3 cellular contexts compared by ENCODE assay signal in the genomic region with DNA sequence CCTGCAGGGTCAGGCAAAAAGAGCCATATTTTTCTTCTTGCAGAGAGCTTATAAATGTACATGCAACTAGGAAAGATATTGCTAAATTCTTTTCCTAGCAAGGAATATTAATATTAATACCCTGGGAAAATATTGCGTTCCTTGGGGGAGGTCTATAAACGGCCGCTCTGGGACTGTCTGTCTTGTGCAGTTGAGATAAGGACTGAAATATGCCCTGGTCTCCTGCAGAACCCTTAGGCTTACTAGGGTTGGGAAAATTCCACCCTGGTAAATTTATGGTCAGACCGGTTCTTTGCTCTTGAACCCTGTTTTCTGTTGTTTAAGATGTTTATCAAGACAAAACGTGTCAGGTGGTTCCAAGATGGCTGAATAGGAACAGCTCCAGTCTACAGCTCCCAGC.
TF ChIP-seq lines count a peak whose summit lies in the region.

No MANE protein-coding gene starts in this region.

TF ChIP-seq in HCT116, 20 proteins besides CTCF, POLR2A, EP300 and RAD21:
- TF ChIP-seq CBX3 (IDR thresholded peaks at IDR 0.05; ENCODE audit: low read depth) (peak; percentile 72), ZNF274 (IDR thresholded peaks at IDR 0.05; ENCODE audit: low read depth, low read length) (no peak), EZH2phosphoT487 (IDR thresholded peaks at IDR 0.05; ENCODE audit: borderline replicate concordance) (no peak)

TF ChIP-seq in HEK293, 187 proteins besides CTCF, POLR2A, EP300 and RAD21:
- peak; percentile 83 for TF ChIP-seq SETDB1 (IDR thresholded peaks at IDR 0.05; ENCODE audit: insufficient read length, low read length)
- no peak for TF ChIP-seq ZNF629 (tag by site-specific recombination; IDR thresholded peaks at IDR 0.05)
- TF ChIP-seq ZNF624 (tag by site-specific recombination; IDR thresholded peaks at IDR 0.05) = no peak
- TF ChIP-seq ZNF626 (tag by site-specific recombination; IDR thresholded peaks at IDR 0.05) = 0 out of 2 replicates have a peak, but pooled peaks have one; percentile 9
- TF ChIP-seq ZNF202 (tag by site-specific recombination; IDR thresholded peaks at IDR 0.05; ENCODE audit: borderline replicate concordance) = no peak
- TF ChIP-seq ZNF350 (tag by site-specific recombination; IDR thresholded peaks at IDR 0.05) = no peak

TF ChIP-seq in K562, 482 proteins besides CTCF, POLR2A, EP300 and RAD21:
- TF ChIP-seq, protein P1, sequence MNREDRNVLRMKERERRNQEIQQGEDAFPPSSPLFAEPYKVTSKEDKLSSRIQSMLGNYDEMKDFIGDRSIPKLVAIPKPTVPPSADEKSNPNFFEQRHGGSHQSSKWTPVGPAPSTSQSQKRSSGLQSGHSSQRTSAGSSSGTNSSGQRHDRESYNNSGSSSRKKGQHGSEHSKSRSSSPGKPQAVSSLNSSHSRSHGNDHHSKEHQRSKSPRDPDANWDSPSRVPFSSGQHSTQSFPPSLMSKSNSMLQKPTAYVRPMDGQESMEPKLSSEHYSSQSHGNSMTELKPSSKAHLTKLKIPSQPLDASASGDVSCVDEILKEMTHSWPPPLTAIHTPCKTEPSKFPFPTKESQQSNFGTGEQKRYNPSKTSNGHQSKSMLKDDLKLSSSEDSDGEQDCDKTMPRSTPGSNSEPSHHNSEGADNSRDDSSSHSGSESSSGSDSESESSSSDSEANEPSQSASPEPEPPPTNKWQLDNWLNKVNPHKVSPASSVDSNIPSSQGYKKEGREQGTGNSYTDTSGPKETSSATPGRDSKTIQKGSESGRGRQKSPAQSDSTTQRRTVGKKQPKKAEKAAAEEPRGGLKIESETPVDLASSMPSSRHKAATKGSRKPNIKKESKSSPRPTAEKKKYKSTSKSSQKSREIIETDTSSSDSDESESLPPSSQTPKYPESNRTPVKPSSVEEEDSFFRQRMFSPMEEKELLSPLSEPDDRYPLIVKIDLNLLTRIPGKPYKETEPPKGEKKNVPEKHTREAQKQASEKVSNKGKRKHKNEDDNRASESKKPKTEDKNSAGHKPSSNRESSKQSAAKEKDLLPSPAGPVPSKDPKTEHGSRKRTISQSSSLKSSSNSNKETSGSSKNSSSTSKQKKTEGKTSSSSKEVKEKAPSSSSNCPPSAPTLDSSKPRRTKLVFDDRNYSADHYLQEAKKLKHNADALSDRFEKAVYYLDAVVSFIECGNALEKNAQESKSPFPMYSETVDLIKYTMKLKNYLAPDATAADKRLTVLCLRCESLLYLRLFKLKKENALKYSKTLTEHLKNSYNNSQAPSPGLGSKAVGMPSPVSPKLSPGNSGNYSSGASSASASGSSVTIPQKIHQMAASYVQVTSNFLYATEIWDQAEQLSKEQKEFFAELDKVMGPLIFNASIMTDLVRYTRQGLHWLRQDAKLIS (CRISPR knock-in tag; IDR thresholded peaks at IDR 0.05) = no peak
- TF ChIP-seq, protein P2, sequence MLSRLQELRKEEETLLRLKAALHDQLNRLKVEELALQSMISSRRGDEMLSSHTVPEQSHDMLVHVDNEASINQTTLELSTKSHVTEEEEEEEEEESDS (CRISPR knock-in tag; IDR thresholded peaks at IDR 0.05) = no peak
- TF ChIP-seq HDAC3 (IDR thresholded peaks at IDR 0.05; ENCODE audit: borderline replicate concordance, partially characterized antibody) (no peak), CBX3 (IDR thresholded peaks at IDR 0.05; ENCODE audit: borderline replicate concordance in 1 of 2, low read length in 2 of 2) (peak in 1 of 2 experiments; percentile 74; a peak in 2 of 3 replicates), ZNF551 (CRISPR knock-in tag; IDR thresholded peaks at IDR 0.05) (no peak), ZNF165 (CRISPR knock-in tag; IDR thresholded peaks at IDR 0.05; ENCODE audit: borderline replicate concordance) (no peak), KAT7 (CRISPR knock-in tag; IDR thresholded peaks at IDR 0.05; ENCODE audit: borderline replicate concordance) (no peak), FOXJ2 (tag; IDR thresholded peaks at IDR 0.05) (no peak), CBX5 (IDR thresholded peaks at IDR 0.05; ENCODE audit: borderline replicate concordance, low read depth) (peak; percentile 88), ZFP30 (CRISPR knock-in tag; IDR thresholded peaks at IDR 0.05; ENCODE audit: borderline replicate concordance) (no peak), SMAD1 (IDR thresholded peaks at IDR 0.05; ENCODE audit: low read depth, low read length, partially characterized antibody) (no peak), EZH2 (IDR thresholded peaks at IDR 0.05; ENCODE audit: borderline replicate concordance, low read depth, low read length) (no peak), TRIM28 (IDR thresholded peaks at IDR 0.05) (0 out of 2 replicates have a peak, but pooled peaks have one; percentile 35), ZNF347 (CRISPR knock-in tag; IDR thresholded peaks at IDR 0.05; ENCODE audit: low read depth) (no peak)
- TF ChIP-seq, protein P3, sequence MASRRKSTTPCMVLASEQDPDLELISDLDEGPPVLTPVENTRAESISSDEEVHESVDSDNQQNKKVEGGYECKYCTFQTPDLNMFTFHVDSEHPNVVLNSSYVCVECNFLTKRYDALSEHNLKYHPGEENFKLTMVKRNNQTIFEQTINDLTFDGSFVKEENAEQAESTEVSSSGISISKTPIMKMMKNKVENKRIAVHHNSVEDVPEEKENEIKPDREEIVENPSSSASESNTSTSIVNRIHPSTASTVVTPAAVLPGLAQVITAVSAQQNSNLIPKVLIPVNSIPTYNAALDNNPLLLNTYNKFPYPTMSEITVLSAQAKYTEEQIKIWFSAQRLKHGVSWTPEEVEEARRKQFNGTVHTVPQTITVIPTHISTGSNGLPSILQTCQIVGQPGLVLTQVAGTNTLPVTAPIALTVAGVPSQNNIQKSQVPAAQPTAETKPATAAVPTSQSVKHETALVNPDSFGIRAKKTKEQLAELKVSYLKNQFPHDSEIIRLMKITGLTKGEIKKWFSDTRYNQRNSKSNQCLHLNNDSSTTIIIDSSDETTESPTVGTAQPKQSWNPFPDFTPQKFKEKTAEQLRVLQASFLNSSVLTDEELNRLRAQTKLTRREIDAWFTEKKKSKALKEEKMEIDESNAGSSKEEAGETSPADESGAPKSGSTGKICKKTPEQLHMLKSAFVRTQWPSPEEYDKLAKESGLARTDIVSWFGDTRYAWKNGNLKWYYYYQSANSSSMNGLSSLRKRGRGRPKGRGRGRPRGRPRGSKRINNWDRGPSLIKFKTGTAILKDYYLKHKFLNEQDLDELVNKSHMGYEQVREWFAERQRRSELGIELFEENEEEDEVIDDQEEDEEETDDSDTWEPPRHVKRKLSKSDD (conservative IDR thresholded peaks at IDR 0.05; ENCODE audit: low read length) = no peak
- TF ChIP-seq, protein P4, sequence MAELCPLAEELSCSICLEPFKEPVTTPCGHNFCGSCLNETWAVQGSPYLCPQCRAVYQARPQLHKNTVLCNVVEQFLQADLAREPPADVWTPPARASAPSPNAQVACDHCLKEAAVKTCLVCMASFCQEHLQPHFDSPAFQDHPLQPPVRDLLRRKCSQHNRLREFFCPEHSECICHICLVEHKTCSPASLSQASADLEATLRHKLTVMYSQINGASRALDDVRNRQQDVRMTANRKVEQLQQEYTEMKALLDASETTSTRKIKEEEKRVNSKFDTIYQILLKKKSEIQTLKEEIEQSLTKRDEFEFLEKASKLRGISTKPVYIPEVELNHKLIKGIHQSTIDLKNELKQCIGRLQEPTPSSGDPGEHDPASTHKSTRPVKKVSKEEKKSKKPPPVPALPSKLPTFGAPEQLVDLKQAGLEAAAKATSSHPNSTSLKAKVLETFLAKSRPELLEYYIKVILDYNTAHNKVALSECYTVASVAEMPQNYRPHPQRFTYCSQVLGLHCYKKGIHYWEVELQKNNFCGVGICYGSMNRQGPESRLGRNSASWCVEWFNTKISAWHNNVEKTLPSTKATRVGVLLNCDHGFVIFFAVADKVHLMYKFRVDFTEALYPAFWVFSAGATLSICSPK (IDR thresholded peaks at IDR 0.05; ENCODE audit: borderline replicate concordance) = no peak
- TF ChIP-seq, protein P5, sequence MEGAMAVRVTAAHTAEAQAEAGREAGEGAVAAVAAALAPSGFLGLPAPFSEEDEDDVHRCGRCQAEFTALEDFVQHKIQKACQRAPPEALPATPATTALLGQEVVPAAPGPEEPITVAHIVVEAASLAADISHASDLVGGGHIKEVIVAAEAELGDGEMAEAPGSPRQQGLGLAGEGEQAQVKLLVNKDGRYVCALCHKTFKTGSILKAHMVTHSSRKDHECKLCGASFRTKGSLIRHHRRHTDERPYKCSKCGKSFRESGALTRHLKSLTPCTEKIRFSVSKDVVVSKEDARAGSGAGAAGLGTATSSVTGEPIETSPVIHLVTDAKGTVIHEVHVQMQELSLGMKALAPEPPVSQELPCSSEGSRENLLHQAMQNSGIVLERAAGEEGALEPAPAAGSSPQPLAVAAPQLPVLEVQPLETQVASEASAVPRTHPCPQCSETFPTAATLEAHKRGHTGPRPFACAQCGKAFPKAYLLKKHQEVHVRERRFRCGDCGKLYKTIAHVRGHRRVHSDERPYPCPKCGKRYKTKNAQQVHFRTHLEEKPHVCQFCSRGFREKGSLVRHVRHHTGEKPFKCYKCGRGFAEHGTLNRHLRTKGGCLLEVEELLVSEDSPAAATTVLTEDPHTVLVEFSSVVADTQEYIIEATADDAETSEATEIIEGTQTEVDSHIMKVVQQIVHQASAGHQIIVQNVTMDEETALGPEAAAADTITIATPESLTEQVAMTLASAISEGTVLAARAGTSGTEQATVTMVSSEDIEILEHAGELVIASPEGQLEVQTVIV (CRISPR knock-in tag; IDR thresholded peaks at IDR 0.05; ENCODE audit: borderline replicate concordance) = no peak
